In genomic region chr1:192477630-192478029, GRCh38 we compare ENCODE assay signal across 8 cellular contexts.
A peak's percentile ranks its signal among the peaks of the same experiment; 100 is the strongest.
DNase-seq lines count a peak whose midpoint lies in the region; ATAC-seq, FAIRE-seq and TF ChIP-seq lines count a peak whose summit lies in the region.

No MANE protein-coding gene starts in this region.

- intact Hi-C loops in left ventricle myocardium superior (cut with micrococcal nuclease), result loop anchor here (5.0 kb wide), 2 partner anchors 135 to 540 kb away; no protein-coding TSS in a partner anchor

- TF ChIP-seq POLR2A in tibial nerve (IDR thresholded peaks at IDR 0.05), result no peak

- WGBS in tibial nerve, 2 donors, result 7% methylated on average over 2 of the region's 2 CpGs

- H3K27ac ChIP-seq in VCaP (no peak overlapping the region), tibial nerve (no peak overlapping the region)

- H3K36me3 ChIP-seq in tibial nerve, result no peaks in the 10 kb centered on the region

- peak; percentile 99 for FAIRE-seq in G401.6 (lab: Jason Lieb, UNC)

- TF ChIP-seq EP300 in tibial nerve (IDR thresholded peaks at IDR 0.05), result no peak

- H3K9me3 ChIP-seq in tibial nerve, result no peaks in the 10 kb centered on the region

- DNase-seq in LoVo (ENCODE audit: low spot score) (peak; percentile 35), left ventricle myocardium superior (no peak), tibial nerve (ENCODE audit: low spot score in 2 of 2) (no peak)
- no peak for DNase-seq in activated CD4-positive, alpha-beta T cell treated with anti-CD3 and anti-CD28 coated beads for 1 hour

- H3K4me3 ChIP-seq in tibial nerve, result no peak overlapping the region

- peak; percentile 72 for TF ChIP-seq CTCF in VCaP (conservative IDR thresholded peaks at IDR 0.05)
- peak; percentile 14 to 64 (median 45) for TF ChIP-seq CTCF in tibial nerve (IDR thresholded peaks at IDR 0.05)

- H3K27me3 ChIP-seq in tibial nerve, result no peaks in the 10 kb centered on the region

- no peaks in the 10 kb centered on the region for H3K4me1 ChIP-seq in tibial nerve

- ATAC-seq in GM21423 (IDR thresholded peaks at IDR 0.05; ENCODE audit: unreplicated experiment) (peak; percentile 73), left ventricle myocardium superior (peak; percentile 71), HG02840 (IDR thresholded peaks at IDR 0.05; ENCODE audit: low FRiP score, unreplicated experiment) (no peak)
